29 cellular contexts compared by ENCODE assay signal in genomic region chr5:85784746-85785145, GRCh38.
"Had no signal": no experiment of that assay in that cellular context is flagged by ENCODE, and none has a peak within 500 bp of the region (broad histone marks: within the 10 kb centered on the region; RNA-seq: fewer than 3 reads in every experiment).

No MANE protein-coding gene starts in this region.

- H3K36me3 Mint-ChIP-seq: naive thymus-derived CD4-positive, alpha-beta T cell; stimulated activated memory B cell treated with anti-CD40 and anti-IgM and Interleukin-4, amounts not matched to agents 10 μg/mL and 1 μg/mL and 100 μg/mL, for 72 hours; type B pancreatic cell had no signal

- H3K4me3 ChIP-seq: pancreas, psoas muscle, skin epidermis, smooth muscle cell, spleen, suprapubic skin, testis, tibial artery, transverse colon, upper lobe of right lung, uterus had no signal

- ATAC-seq: naive thymus-derived CD4-positive, alpha-beta T cell; natural killer cell; pancreas; psoas muscle; right cardiac atrium; sciatic nerve; stimulated activated memory B cell treated with anti-CD40 and anti-IgM and Interleukin-4, amounts not matched to agents 10 μg/mL and 1 μg/mL and 100 μg/mL, for 72 hours; stimulated activated naive CD8-positive, alpha-beta T cell treated with anti-CD3 and anti-CD28 coated beads, Interleukin-15, amount 100 ng/mL, for 72 hours; stimulated activated naive CD8-positive, alpha-beta T cell treated with anti-CD3 and anti-CD28 coated beads, Interleukin-15, Interleukin-2, amounts not matched to agents 100 U/mL and 50 U/mL, for 24 hours; upper lobe of right lung had no signal

- FAIRE-seq: pancreas had no signal

- H3K9me3 ChIP-seq: neutrophil, pancreas, psoas muscle, suprapubic skin, testis, tibial artery, transverse colon, upper lobe of right lung, uterus had no signal

- H3K4me1 ChIP-seq: pancreas, psoas muscle, spleen, suprapubic skin, testis, tibial artery, transverse colon, upper lobe of right lung, uterus had no signal

- H3K4me3 Mint-ChIP-seq: naive thymus-derived CD4-positive, alpha-beta T cell; natural killer cell; nephron; stimulated activated memory B cell treated with anti-CD40 and anti-IgM and Interleukin-4, amounts not matched to agents 10 μg/mL and 1 μg/mL and 100 μg/mL, for 72 hours; stimulated activated naive CD8-positive, alpha-beta T cell treated with anti-CD3 and anti-CD28 coated beads, Interleukin-15, amount 100 ng/mL, for 72 hours; type B pancreatic cell had no signal

- H3K27me3 Mint-ChIP-seq: naive thymus-derived CD4-positive, alpha-beta T cell; stimulated activated memory B cell treated with anti-CD40 and anti-IgM and Interleukin-4, amounts not matched to agents 10 μg/mL and 1 μg/mL and 100 μg/mL, for 72 hours; stimulated activated naive CD8-positive, alpha-beta T cell treated with anti-CD3 and anti-CD28 coated beads, Interleukin-15, amount 100 ng/mL, for 72 hours; type B pancreatic cell had no signal

- H3K27me3 ChIP-seq: neutrophil, pancreas, spleen, suprapubic skin, testis, tibial artery, transverse colon, upper lobe of right lung, uterus had no signal

- H3K4me2 ChIP-seq: smooth muscle cell had no signal

- H3K4me1 Mint-ChIP-seq: naive thymus-derived CD4-positive, alpha-beta T cell; natural killer cell; nephron; stimulated activated memory B cell treated with anti-CD40 and anti-IgM and Interleukin-4, amounts not matched to agents 10 μg/mL and 1 μg/mL and 100 μg/mL, for 72 hours; stimulated activated naive CD8-positive, alpha-beta T cell treated with anti-CD3 and anti-CD28 coated beads, Interleukin-15, amount 100 ng/mL, for 72 hours had no signal

- H3K27ac ChIP-seq: neutrophil, pancreas, psoas muscle, skin epidermis, spleen, suprapubic skin, testis, tibial artery, transverse colon, upper lobe of right lung, uterus had no signal

- H3K27ac Mint-ChIP-seq: naive thymus-derived CD4-positive, alpha-beta T cell; natural killer cell; nephron; stimulated activated memory B cell treated with anti-CD40 and anti-IgM and Interleukin-4, amounts not matched to agents 10 μg/mL and 1 μg/mL and 100 μg/mL, for 72 hours; stimulated activated naive CD8-positive, alpha-beta T cell treated with anti-CD3 and anti-CD28 coated beads, Interleukin-15, amount 100 ng/mL, for 72 hours; type B pancreatic cell had no signal

- DNase-seq: naive thymus-derived CD4-positive, alpha-beta T cell; natural killer cell; nucleus accumbens; pancreas; psoas muscle; right cardiac atrium; spleen; stimulated activated CD4-positive, alpha-beta T cell treated with anti-CD3 and anti-CD28 coated beads, Interleukin-12 subunit alpha, Interleukin-12 subunit beta, amount 100 ng/mL, for 4 hours; stimulated activated CD4-positive, alpha-beta T cell treated with anti-CD3 and anti-CD28 coated beads, Interleukin-1b, Interleukin-23, amount 100 ng/mL, for 48 hours; stimulated activated CD4-positive, alpha-beta T cell treated with anti-CD3 and anti-CD28 coated beads, Interleukin-4, amount 100 ng/mL, for 1 hour; stimulated activated CD4-positive, alpha-beta T cell treated with anti-CD3 and anti-CD28 coated beads, Interleukin-4, amount 100 ng/mL, for 4 hours; stimulated activated CD8-positive, alpha-beta memory T cell treated with anti-CD3 and anti-CD28 coated beads, Interleukin-4, amount 100 ng/mL, for 48 hours; stimulated activated naive CD4-positive, alpha-beta T cell; stimulated activated naive CD8-positive, alpha-beta T cell treated with anti-CD3 and anti-CD28 coated beads, Interleukin-15, amount 100 ng/mL, for 72 hours; stimulated activated naive CD8-positive, alpha-beta T cell treated with anti-CD3 and anti-CD28 coated beads, Interleukin-15, Interleukin-2, amounts not matched to agents 100 U/mL and 50 U/mL, for 24 hours; substantia nigra; testis; tibial artery; transverse colon; upper lobe of right lung; uterus had no signal

- H3K9me3 Mint-ChIP-seq: nephron; stimulated activated memory B cell treated with anti-CD40 and anti-IgM and Interleukin-4, amounts not matched to agents 10 μg/mL and 1 μg/mL and 100 μg/mL, for 72 hours; stimulated activated naive CD8-positive, alpha-beta T cell treated with anti-CD3 and anti-CD28 coated beads, Interleukin-15, amount 100 ng/mL, for 72 hours; type B pancreatic cell had no signal

- H3K36me3 ChIP-seq: neutrophil, pancreas, spleen, suprapubic skin, tibial artery, transverse colon, upper lobe of right lung, uterus had no signal
